8 cellular contexts compared by ENCODE assay signal in the genomic region with DNA sequence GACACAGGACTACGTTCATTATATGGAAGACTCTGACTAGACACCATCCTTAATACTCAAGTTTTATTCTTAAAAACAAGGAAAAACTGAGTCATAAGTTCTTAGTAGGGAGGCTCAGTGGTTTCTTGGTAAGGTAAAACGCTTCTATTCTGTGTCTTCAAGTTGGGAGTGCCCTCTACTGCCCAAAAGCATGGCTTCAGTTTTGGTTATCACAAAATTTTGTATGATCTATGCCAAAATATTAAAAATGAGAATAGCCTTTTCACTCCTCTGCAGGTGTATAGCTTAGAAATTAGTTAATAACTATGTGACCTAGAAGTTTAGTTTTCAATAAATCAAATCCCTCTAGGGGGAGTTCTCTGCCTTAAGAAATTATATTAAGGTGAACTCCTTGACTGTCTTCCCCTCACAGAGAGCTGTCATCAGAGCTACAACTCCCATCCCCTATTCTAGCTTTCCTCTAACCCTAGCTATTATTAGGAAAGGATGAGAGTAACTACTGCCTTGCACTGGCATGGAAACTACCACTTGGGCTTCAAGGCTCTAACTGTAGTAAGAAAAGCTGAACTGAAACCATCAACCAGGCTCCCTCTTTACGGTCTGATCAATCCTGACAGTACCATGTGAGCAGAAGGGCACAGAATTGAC.
A peak's percentile ranks its signal among the peaks of the same experiment; 100 is the strongest.
DNase-seq lines count a peak whose midpoint lies in the region; ATAC-seq and TF ChIP-seq lines count a peak whose summit lies in the region.

No MANE protein-coding gene starts in this region.

- no peaks in the 10 kb centered on the region for H3K27me3 Mint-ChIP-seq in endodermal cell (ENCODE audit: insufficient read depth)
- H3K27me3 Mint-ChIP-seq in type B pancreatic cell, result no peaks in the 10 kb centered on the region

- H3K27ac Mint-ChIP-seq in endodermal cell, result no peak overlapping the region
- H3K27ac Mint-ChIP-seq in type B pancreatic cell, result no peak overlapping the region

- WGBS in endodermal cell (ENCODE audit: insufficient coverage in 1 of 2, insufficient read length in 1 of 2), 2 experiments, result 85 to 89% methylated on average over 2 to 3 of the region's 3 CpGs

- H3K36me3 ChIP-seq in BLaER1, result no peaks in the 10 kb centered on the region
- H3K36me3 ChIP-seq in endodermal cell (ENCODE audit: control insufficient read depth, insufficient read depth, low read length), result no peaks in the 10 kb centered on the region
- H3K36me3 ChIP-seq in H7 (replicated peaks; ENCODE audit: control insufficient read depth, insufficient read depth, low read length), result no peaks in the 10 kb centered on the region

- no peaks in the 10 kb centered on the region for H3K27me3 ChIP-seq in BLaER1
- no peaks in the 10 kb centered on the region for H3K27me3 ChIP-seq in endodermal cell (ENCODE audit: control insufficient read depth, insufficient read depth, low read length, poor library complexity, severe bottlenecking)
- no peaks in the 10 kb centered on the region for H3K27me3 ChIP-seq in H7 (ENCODE audit: control insufficient read depth, insufficient read depth, low read length)

- DNase-seq in endodermal cell, result no peak
- no peak for DNase-seq in type B pancreatic cell (ENCODE audit: extremely low spot score, unreplicated experiment)
- no peak for DNase-seq in NCI-H2107 treated with DMSO at 0.1 percent for 48 hours (lab: John Stamatoyannopoulos, UW; ENCODE audit: unreplicated experiment)
- DNase-seq in NCI-H226, result no peak
- DNase-seq in H7, result no peak

- TF ChIP-seq CTCF in LNCAP (IDR thresholded peaks at IDR 0.05) (peak; percentile 53), endodermal cell (conservative IDR thresholded peaks at IDR 0.05) (peak; percentile 67), type B pancreatic cell (conservative IDR thresholded peaks at IDR 0.05) (peak; percentile 30)

- H3K4me1 Mint-ChIP-seq in endodermal cell (peaks cover 20% of the 10 kb centered on the region), type B pancreatic cell (ENCODE audit: unreplicated experiment) (peaks cover 40% of the 10 kb centered on the region)

- no peak overlapping the region for H3K9ac ChIP-seq in BLaER1
- no peak overlapping the region for H3K9ac ChIP-seq in endodermal cell (ENCODE audit: extremely low read depth, low read length, poor library complexity, severe bottlenecking)

- no peaks in the 10 kb centered on the region for H3K9me3 Mint-ChIP-seq in endodermal cell
- no peaks in the 10 kb centered on the region for H3K9me3 Mint-ChIP-seq in type B pancreatic cell

- H3K36me3 Mint-ChIP-seq in endodermal cell (ENCODE audit: low read depth), result no peaks in the 10 kb centered on the region
- peaks cover 3% of the 10 kb centered on the region for H3K36me3 Mint-ChIP-seq in type B pancreatic cell

- H3K4me2 ChIP-seq in BLaER1, result 0 out of 2 replicates have a peak overlapping the region, but pooled peaks have one; percentile 2

- H3K4me3 ChIP-seq in BLaER1, result no peak overlapping the region
- H3K4me3 ChIP-seq in endodermal cell (ENCODE audit: low read length), result no peak overlapping the region
- H3K4me3 ChIP-seq in H7 (ENCODE audit: insufficient read depth, low read depth, low read length), result no peak overlapping the region

- peak; percentile 88 for ATAC-seq in GM19351 (IDR thresholded peaks at IDR 0.05; ENCODE audit: unreplicated experiment)

- peaks cover 20% of the 10 kb centered on the region; the same call in 1 of the 2 replicates for H4K20me1 ChIP-seq in BLaER1

- no peaks in the 10 kb centered on the region for H3K9me3 ChIP-seq in BLaER1
- no peaks in the 10 kb centered on the region for H3K9me3 ChIP-seq in endodermal cell (ENCODE audit: control insufficient read depth, low read length)

- H3K27ac ChIP-seq in BLaER1, result no peak overlapping the region
- no peak overlapping the region for H3K27ac ChIP-seq in endodermal cell (ENCODE audit: low read depth, low read length)

- H3K4me1 ChIP-seq in BLaER1 (peaks cover 25% of the 10 kb centered on the region; the same call in 1 of the 2 replicates), endodermal cell (ENCODE audit: control insufficient read depth, insufficient read depth, low read length) (peaks cover 2% of the 10 kb centered on the region)

- H3K4me3 Mint-ChIP-seq in endodermal cell (no peak overlapping the region), type B pancreatic cell (no peak overlapping the region)
